8 cellular contexts compared by ENCODE assay signal in the genomic region with DNA sequence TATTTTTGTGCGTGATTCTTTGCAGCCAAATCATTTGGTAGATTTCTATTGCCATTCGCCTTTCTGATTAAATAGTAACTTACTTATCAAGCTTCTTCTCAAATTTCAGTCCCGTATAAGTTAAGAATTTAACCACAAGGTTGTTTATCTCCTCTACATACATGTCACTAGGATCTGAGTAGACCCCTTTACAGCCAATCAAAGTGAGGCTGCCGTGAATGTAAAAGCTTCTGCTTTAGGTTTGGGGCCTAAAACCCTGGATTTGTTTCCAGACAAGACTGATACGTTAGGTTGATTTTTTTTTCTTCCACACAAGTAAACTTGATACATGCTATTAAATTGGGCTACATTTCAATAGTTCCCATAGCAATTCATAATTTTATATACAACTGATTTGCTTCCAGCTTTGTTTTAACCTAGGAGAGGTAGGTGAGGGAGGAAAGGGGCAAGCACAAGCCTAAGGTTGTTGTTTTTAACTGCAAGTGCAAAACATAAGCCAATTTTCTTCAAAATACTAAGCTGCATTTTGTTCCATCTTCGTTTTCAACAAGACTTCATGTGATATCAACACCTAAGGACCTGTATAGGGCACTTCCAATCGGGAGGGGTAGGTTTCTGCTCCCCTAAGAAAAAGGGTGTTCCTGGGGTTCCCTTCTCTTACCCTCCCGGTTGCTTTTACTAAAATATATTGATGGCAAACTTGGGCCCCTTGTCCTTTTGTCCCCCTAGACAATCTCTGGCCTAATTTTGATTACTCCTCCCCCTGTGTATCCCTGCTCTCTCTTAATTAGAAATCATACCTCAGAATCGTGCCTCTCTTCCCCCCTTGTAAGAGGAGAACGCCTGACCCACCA. TPM values are rescaled to one million over a fixed set of nuclear protein-coding genes. Genes with fewer than 3 reads are reported as not detected.
DNase-seq lines count a peak whose midpoint lies in the region; ATAC-seq, FAIRE-seq and TF ChIP-seq lines count a peak whose summit lies in the region.

No MANE protein-coding gene starts in this region.

- H3K9me3 Mint-ChIP-seq in astrocyte (ENCODE audit: unreplicated experiment): no peaks in the 10 kb centered on the region

- peak overlapping the region; percentile 92 for H3K9ac ChIP-seq in astrocyte (ENCODE audit: low read length)

- H3K4me2 ChIP-seq in astrocyte (ENCODE audit: low read length): peak overlapping the region; percentile 92

- peaks cover 37% of the 10 kb centered on the region for H4K20me1 ChIP-seq in astrocyte (ENCODE audit: insufficient read depth, low read length)

- 2% methylated on average over 10 of the region's 10 CpGs for WGBS in suprapubic skin

- no peaks in the 10 kb centered on the region for H3K36me3 Mint-ChIP-seq in astrocyte (ENCODE audit: low read depth, unreplicated experiment)

- TF ChIP-seq CTCF in astrocyte (IDR thresholded peaks at IDR 0.05; ENCODE audit: insufficient read depth, low read depth, low read length) (no peak), suprapubic skin (IDR thresholded peaks at IDR 0.05) (no peak)

- H3K79me2 ChIP-seq in astrocyte (ENCODE audit: insufficient read depth, low read length): peaks cover 60% of the 10 kb centered on the region

- H3K27ac Mint-ChIP-seq in astrocyte (ENCODE audit: unreplicated experiment): peak overlapping the region; percentile 83

- no peak for TF ChIP-seq POLR2A in suprapubic skin (IDR thresholded peaks at IDR 0.05)

- H3K9me3 ChIP-seq in astrocyte (ENCODE audit: insufficient read depth, low read depth, low read length): no peaks in the 10 kb centered on the region
- no peaks in the 10 kb centered on the region for H3K9me3 ChIP-seq in suprapubic skin

- TF ChIP-seq EP300 in suprapubic skin (IDR thresholded peaks at IDR 0.05): no peak

- H3K27ac ChIP-seq in astrocyte (ENCODE audit: low read depth, low read length): peak overlapping the region; percentile 67
- H3K27ac ChIP-seq in suprapubic skin: peak overlapping the region; percentile 96

- FAIRE-seq in astrocyte (lab: Jason Lieb, UNC): no peak

- H3K4me1 Mint-ChIP-seq in astrocyte (ENCODE audit: low read depth, unreplicated experiment): peaks cover 12% of the 10 kb centered on the region

- peak overlapping the region; percentile 99 for H3K4me3 Mint-ChIP-seq in astrocyte (ENCODE audit: unreplicated experiment)

- no peaks in the 10 kb centered on the region for H3K36me3 ChIP-seq in astrocyte (ENCODE audit: insufficient read depth, low read length)
- H3K36me3 ChIP-seq in suprapubic skin: no peaks in the 10 kb centered on the region

- DNase-seq in DMS79 treated with DMSO at 0.1 percent for 48 hours (lab: John Stamatoyannopoulos, UW) (peak; percentile 8), DMS79 (lab: John Stamatoyannopoulos, UW) (no peak), NCI-H1694 treated with DMSO at 0.1 percent for 48 hours (lab: John Stamatoyannopoulos, UW) (peak; percentile 21), astrocyte (ENCODE audit: low read depth) (peak; percentile 47), kidney tubule cell (ENCODE audit: low spot score) (peak; percentile 12), suprapubic skin (ENCODE audit: low spot score in 2 of 2) (no peak), NCI-H146 (lab: John Stamatoyannopoulos, UW) (no peak)

- peak overlapping the region; percentile 55 for H2AFZ ChIP-seq in astrocyte (ENCODE audit: low read depth, low read length)

- H3K4me3 ChIP-seq in astrocyte (ENCODE audit: insufficient read depth, low read depth, low read length): peak overlapping the region; percentile 77
- peak overlapping the region; percentile 89 for H3K4me3 ChIP-seq in suprapubic skin

- H3K27me3 ChIP-seq in astrocyte (ENCODE audit: insufficient read depth, low read length): no peaks in the 10 kb centered on the region
- no peaks in the 10 kb centered on the region for H3K27me3 ChIP-seq in suprapubic skin

- ATAC-seq in GM18520 (IDR thresholded peaks at IDR 0.05; ENCODE audit: unreplicated experiment): no peak

- no peaks in the 10 kb centered on the region for H3K27me3 Mint-ChIP-seq in astrocyte (ENCODE audit: low read depth, unreplicated experiment)

- peaks cover 20% of the 10 kb centered on the region for H3K4me1 ChIP-seq in astrocyte (ENCODE audit: insufficient read depth, low read length)
- H3K4me1 ChIP-seq in suprapubic skin: peaks cover 37% of the 10 kb centered on the region

RNA-seq across cellular contexts. Expression of a gene that starts 1.7 kb away (rescaled TPM):
- 42.1 and 43.7 TPM in 2 replicates for total RNA-seq in astrocyte
- 10 to 100 TPM; 35.8 to 64.7 (median 50.4) TPM for total RNA-seq in suprapubic skin

Comparison
In these comparisons a context has a peak if more than half of its experiments do, and no peak if none do; other contexts are left out.
1. DNase-seq: peak in DMS79 treated with DMSO at 0.1 percent for 48 hours (single experiment), NCI-H1694 treated with DMSO at 0.1 percent for 48 hours (single experiment), astrocyte (single experiment) and kidney tubule cell (single experiment); none in DMS79 (single experiment), suprapubic skin (0 of 2) and NCI-H146 (single experiment).